ENCODE assay signal across 38 cellular contexts in the genomic region with DNA sequence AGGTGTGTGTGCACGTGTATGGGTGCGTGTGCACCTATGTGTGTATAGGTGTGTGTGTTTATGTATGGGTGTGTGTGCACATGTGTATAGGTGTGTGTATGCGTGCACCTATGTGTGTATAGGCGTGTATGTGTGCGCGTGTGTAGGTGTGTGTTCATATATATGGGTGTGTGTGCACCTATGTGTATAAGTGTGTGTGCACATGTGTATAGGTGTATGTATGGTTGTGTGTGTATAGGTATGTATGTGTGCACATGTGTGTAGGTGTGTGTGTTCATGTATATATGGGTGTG. TPM values are rescaled to one million over a fixed set of nuclear protein-coding genes. Genes with fewer than 3 reads are reported as not detected.
"Had no signal": no experiment of that assay in that cellular context is flagged by ENCODE, and none has a peak within 500 bp of the region (broad histone marks: within the 10 kb centered on the region; RNA-seq: fewer than 3 reads in every experiment).

No MANE protein-coding gene starts in this region.

- ATAC-seq: activated T-cell treated with anti-CD3 and anti-CD28 coated beads, Interleukin-2, amount 50 U/mL, for 4 hours; body of pancreas; PC-3; T-cell; T-helper 17 cell had no signal

- H3K9me3 ChIP-seq: ascending aorta, body of pancreas, breast epithelium, Peyer's patch, SJSA1, SK-N-SH had no signal

- H3K27ac Mint-ChIP-seq: activated CD4-positive, alpha-beta memory T cell treated with anti-CD3 and anti-CD28 coated beads, Interleukin-2, amount 10 ng/mL, durations not matched to agents 7 days and 5 days; activated naive CD4-positive, alpha-beta T cell treated with anti-CD3 and anti-CD28 coated beads, Interleukin-2, amount 50 U/mL, for 24 hours; activated naive CD8-positive, alpha-beta T cell treated with anti-CD3 and anti-CD28 coated beads, Interleukin-2, amount 10 ng/mL, durations not matched to agents 7 days and 5 days; activated T-helper 1 cell treated with anti-CD3 and anti-CD28 coated beads, Interleukin-12 subunit alpha, Interleukin-12 subunit beta, Interleukin-2, Interleukin-4 antibody, amounts not matched to agents 30 ng/mL and 10 ng/mL and 1 ng/mL, durations not matched to agents 14 hours and 24 hours and 36 hours; T-cell; T-helper 17 cell had no signal

- DNase-seq: activated CD4-positive, alpha-beta memory T cell treated with anti-CD3 and anti-CD28 coated beads, Interleukin-2, amount 10 ng/mL, durations not matched to agents 7 days and 5 days; activated CD4-positive, alpha-beta T cell treated with anti-CD3 and anti-CD28 coated beads for 1 hour; activated CD4-positive, alpha-beta T cell treated with anti-CD3 and anti-CD28 coated beads for 48 hours; activated CD4-positive, CD25-positive, alpha-beta regulatory T cell; activated naive CD4-positive, alpha-beta T cell treated with Interleukin-2 at 50 U/mL for 16 hours; activated naive CD8-positive, alpha-beta T cell treated with anti-CD3 and anti-CD28 coated beads, Interleukin-2, amount 10 ng/mL, durations not matched to agents 7 days and 5 days; activated T-cell treated with anti-CD3 and anti-CD28 coated beads, Interleukin-2, amount 50 U/mL, for 4 hours; amygdala; body of pancreas; KG1; MM.1S; MV-4-11; NCI-H1092; NCI-H146; NCI-H187; NCI-H2029 treated with DMSO at 0.1 percent for 48 hours; NCI-H2107; NCI-H2171; NCI-H510A; NCI-H526; NCI-H748 treated with DMSO at 0.1 percent for 48 hours; NK-92 treated with Interleukin-12 subunit alpha and Interleukin-12 subunit beta, amount 100 ng/mL, for 24 hours; PC-3; Peyer's patch; RPMI8226; SHP77 treated with DMSO at 0.1 percent for 48 hours; SK-N-SH; T-helper 17 cell; WERI-Rb-1 had no signal

- H3K27ac ChIP-seq: ascending aorta, body of pancreas, breast epithelium, Peyer's patch, SJSA1, WERI-Rb-1 had no signal

- H3K36me3 ChIP-seq: ascending aorta, breast epithelium, Peyer's patch, SJSA1, WERI-Rb-1 had no signal

- H3K4me2 ChIP-seq: SK-N-SH had no signal

- H3K4me3 Mint-ChIP-seq: activated CD4-positive, alpha-beta memory T cell treated with anti-CD3 and anti-CD28 coated beads, Interleukin-2, amount 10 ng/mL, durations not matched to agents 7 days and 5 days; activated naive CD4-positive, alpha-beta T cell treated with anti-CD3 and anti-CD28 coated beads, Interleukin-2, amount 50 U/mL, for 24 hours; activated naive CD8-positive, alpha-beta T cell treated with anti-CD3 and anti-CD28 coated beads, Interleukin-2, amount 10 ng/mL, durations not matched to agents 7 days and 5 days; activated T-cell treated with anti-CD3 and anti-CD28 coated beads, Interleukin-2, amount 50 U/mL, for 4 hours; activated T-helper 1 cell treated with anti-CD3 and anti-CD28 coated beads, Interleukin-12 subunit alpha, Interleukin-12 subunit beta, Interleukin-2, Interleukin-4 antibody, amounts not matched to agents 30 ng/mL and 10 ng/mL and 1 ng/mL, durations not matched to agents 14 hours and 24 hours and 36 hours; T-cell; T-helper 17 cell had no signal

- H3K27me3 ChIP-seq: ascending aorta, body of pancreas, breast epithelium, Peyer's patch had no signal

- H3K4me1 ChIP-seq: ascending aorta, breast epithelium, SJSA1 had no signal

- H3K9me3 Mint-ChIP-seq: activated naive CD4-positive, alpha-beta T cell treated with anti-CD3 and anti-CD28 coated beads, Interleukin-2, amount 50 U/mL, for 24 hours; activated T-cell treated with anti-CD3 and anti-CD28 coated beads, Interleukin-2, amount 50 U/mL, for 4 hours; T-cell had no signal

- H3K9ac ChIP-seq: SK-N-SH had no signal

- H3K27me3 Mint-ChIP-seq: activated naive CD4-positive, alpha-beta T cell treated with anti-CD3 and anti-CD28 coated beads, Interleukin-2, amount 50 U/mL, for 24 hours; T-cell; T-helper 17 cell had no signal

- H3K4me3 ChIP-seq: ascending aorta, body of pancreas, breast epithelium, Peyer's patch, SJSA1 had no signal

RNA-seq across cellular contexts. Expression of a gene that starts 26.9 kb away (rescaled TPM):
- total RNA-seq: LHCN-M2, SJSA1 had no signal

RNA-seq across cellular contexts. Expression of a gene that starts 27.4 kb away (rescaled TPM):
- total RNA-seq: activated CD4-positive, alpha-beta memory T cell treated with anti-CD3 and anti-CD28 coated beads, Interleukin-2, amount 10 ng/mL, durations not matched to agents 7 days and 5 days; activated CD8-positive, alpha-beta memory T cell treated with anti-CD3 and anti-CD28 coated beads for 36 hours; activated naive CD8-positive, alpha-beta T cell treated with anti-CD3 and anti-CD28 coated beads, Interleukin-2, amount 10 ng/mL, durations not matched to agents 7 days and 5 days; activated T-cell treated with anti-CD3 and anti-CD28 coated beads, Interleukin-2, amount 50 U/mL, for 4 hours; activated T-helper 1 cell treated with anti-CD3 and anti-CD28 coated beads, Interleukin-12 subunit alpha, Interleukin-12 subunit beta, Interleukin-2, Interleukin-4 antibody, amounts not matched to agents 30 ng/mL and 10 ng/mL and 1 ng/mL, durations not matched to agents 14 hours and 24 hours and 36 hours; ascending aorta; breast epithelium; cardiac septum; LHCN-M2; PC-3; SJSA1 had no signal
- polyA plus RNA-seq: SK-N-SH had no signal
